Comparison of ENCODE assay signal across 1 cellular context in the genomic region with DNA sequence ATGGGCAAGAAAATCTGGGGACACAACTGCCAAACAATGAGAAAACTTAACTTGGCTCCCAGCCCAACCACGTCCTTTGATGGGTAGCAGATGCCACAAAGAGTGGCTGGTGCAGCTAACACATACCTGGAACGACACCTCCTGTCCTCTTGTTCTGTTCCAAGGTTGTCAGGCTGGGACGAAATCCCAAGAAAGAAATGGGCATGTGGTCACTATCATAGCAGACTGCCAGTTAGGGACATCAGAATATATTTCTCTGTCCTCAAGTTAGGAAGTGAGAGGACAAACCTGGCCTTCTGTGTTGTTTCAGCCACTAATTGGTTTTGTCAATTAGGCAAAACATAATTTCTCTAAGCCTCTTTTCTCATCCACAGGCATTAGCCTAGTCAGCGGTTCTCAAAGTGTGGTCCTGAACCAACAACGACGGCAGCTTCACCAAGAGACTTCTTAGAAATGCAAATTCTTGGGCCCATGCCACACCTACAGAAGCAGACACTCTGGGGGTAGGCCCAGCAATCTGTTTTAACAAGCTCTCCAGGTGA.
TF ChIP-seq lines count a peak whose summit lies in the region.

No MANE protein-coding gene starts in this region.

TF ChIP-seq in GM12878, 131 proteins besides CTCF, POLR2A, EP300 and RAD21 (continued from another document):
- TF ChIP-seq, protein P1, sequence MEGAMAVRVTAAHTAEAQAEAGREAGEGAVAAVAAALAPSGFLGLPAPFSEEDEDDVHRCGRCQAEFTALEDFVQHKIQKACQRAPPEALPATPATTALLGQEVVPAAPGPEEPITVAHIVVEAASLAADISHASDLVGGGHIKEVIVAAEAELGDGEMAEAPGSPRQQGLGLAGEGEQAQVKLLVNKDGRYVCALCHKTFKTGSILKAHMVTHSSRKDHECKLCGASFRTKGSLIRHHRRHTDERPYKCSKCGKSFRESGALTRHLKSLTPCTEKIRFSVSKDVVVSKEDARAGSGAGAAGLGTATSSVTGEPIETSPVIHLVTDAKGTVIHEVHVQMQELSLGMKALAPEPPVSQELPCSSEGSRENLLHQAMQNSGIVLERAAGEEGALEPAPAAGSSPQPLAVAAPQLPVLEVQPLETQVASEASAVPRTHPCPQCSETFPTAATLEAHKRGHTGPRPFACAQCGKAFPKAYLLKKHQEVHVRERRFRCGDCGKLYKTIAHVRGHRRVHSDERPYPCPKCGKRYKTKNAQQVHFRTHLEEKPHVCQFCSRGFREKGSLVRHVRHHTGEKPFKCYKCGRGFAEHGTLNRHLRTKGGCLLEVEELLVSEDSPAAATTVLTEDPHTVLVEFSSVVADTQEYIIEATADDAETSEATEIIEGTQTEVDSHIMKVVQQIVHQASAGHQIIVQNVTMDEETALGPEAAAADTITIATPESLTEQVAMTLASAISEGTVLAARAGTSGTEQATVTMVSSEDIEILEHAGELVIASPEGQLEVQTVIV (IDR thresholded peaks at IDR 0.05; ENCODE audit: borderline replicate concordance, partially characterized antibody): no peak
- TF ChIP-seq RFX5 (IDR thresholded peaks at IDR 0.05; ENCODE audit: low read depth, low read length) (no peak), SMAD5 (IDR thresholded peaks at IDR 0.05; ENCODE audit: low read depth) (no peak), SMAD1 (IDR thresholded peaks at IDR 0.05; ENCODE audit: low read depth, partially characterized antibody) (peak; percentile 48), TCF3 (IDR thresholded peaks at IDR 0.05; ENCODE audit: borderline replicate concordance, insufficient read depth, low read depth, low read length) (no peak), ZZZ3 (IDR thresholded peaks at IDR 0.05; ENCODE audit: control insufficient read depth, insufficient read length, low read depth) (no peak)
- TF ChIP-seq, protein P2, sequence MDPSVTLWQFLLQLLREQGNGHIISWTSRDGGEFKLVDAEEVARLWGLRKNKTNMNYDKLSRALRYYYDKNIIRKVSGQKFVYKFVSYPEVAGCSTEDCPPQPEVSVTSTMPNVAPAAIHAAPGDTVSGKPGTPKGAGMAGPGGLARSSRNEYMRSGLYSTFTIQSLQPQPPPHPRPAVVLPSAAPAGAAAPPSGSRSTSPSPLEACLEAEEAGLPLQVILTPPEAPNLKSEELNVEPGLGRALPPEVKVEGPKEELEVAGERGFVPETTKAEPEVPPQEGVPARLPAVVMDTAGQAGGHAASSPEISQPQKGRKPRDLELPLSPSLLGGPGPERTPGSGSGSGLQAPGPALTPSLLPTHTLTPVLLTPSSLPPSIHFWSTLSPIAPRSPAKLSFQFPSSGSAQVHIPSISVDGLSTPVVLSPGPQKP (IDR thresholded peaks at IDR 0.05; ENCODE audit: low read depth, low read length): no peak
